ENCODE assay signal across 2 cellular contexts in genomic region chr5:6718161-6718681, GRCh38.
TF ChIP-seq lines count a peak whose summit lies in the region.

No MANE protein-coding gene starts in this region.

TF ChIP-seq in SK-N-SH, 30 proteins besides CTCF, POLR2A, EP300 and RAD21 (continued from another document):
- no peak for TF ChIP-seq REST (IDR thresholded peaks at IDR 0.05; ENCODE audit: low read depth, low read length)
- TF ChIP-seq NFIC (IDR thresholded peaks at IDR 0.05; ENCODE audit: borderline replicate concordance): no peak
- TF ChIP-seq, protein P1, sequence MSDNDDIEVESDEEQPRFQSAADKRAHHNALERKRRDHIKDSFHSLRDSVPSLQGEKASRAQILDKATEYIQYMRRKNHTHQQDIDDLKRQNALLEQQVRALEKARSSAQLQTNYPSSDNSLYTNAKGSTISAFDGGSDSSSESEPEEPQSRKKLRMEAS (IDR thresholded peaks at IDR 0.05; ENCODE audit: low read depth): no peak
- TF ChIP-seq YY1 (IDR thresholded peaks at IDR 0.05; ENCODE audit: low read depth): no peak
- no peak for TF ChIP-seq RXRA (IDR thresholded peaks at IDR 0.05; ENCODE audit: borderline replicate concordance, low read depth)
- TF ChIP-seq ZBTB33 (IDR thresholded peaks at IDR 0.05; ENCODE audit: borderline replicate concordance, low read depth): no peak
- TF ChIP-seq, protein P2, sequence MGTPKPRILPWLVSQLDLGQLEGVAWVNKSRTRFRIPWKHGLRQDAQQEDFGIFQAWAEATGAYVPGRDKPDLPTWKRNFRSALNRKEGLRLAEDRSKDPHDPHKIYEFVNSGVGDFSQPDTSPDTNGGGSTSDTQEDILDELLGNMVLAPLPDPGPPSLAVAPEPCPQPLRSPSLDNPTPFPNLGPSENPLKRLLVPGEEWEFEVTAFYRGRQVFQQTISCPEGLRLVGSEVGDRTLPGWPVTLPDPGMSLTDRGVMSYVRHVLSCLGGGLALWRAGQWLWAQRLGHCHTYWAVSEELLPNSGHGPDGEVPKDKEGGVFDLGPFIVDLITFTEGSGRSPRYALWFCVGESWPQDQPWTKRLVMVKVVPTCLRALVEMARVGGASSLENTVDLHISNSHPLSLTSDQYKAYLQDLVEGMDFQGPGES (IDR thresholded peaks at IDR 0.05; ENCODE audit: low read depth, low read length): no peak
- no peak for TF ChIP-seq GABPA (IDR thresholded peaks at IDR 0.05; ENCODE audit: low read depth)
- TF ChIP-seq RFX5 (IDR thresholded peaks at IDR 0.05; ENCODE audit: low read length): no peak
- no peak for TF ChIP-seq MXI1 (IDR thresholded peaks at IDR 0.05; ENCODE audit: low read depth, low read length)
- no peak for TF ChIP-seq TCF12 (IDR thresholded peaks at IDR 0.05)
- TF ChIP-seq GATA2 (CRISPR knock-in tag; IDR thresholded peaks at IDR 0.05): no peak
- TF ChIP-seq SMC3 (IDR thresholded peaks at IDR 0.05; ENCODE audit: low read depth, low read length): no peak

TF ChIP-seq in IMR-90, 13 proteins besides CTCF, POLR2A, EP300 and RAD21 (continued from another document):
- TF ChIP-seq ELK1 (IDR thresholded peaks at IDR 0.05; ENCODE audit: borderline replicate concordance, low read depth, low read length): no peak
- TF ChIP-seq RCOR1 (IDR thresholded peaks at IDR 0.05; ENCODE audit: insufficient replicate concordance, low read length): no peak
- TF ChIP-seq MXI1 (IDR thresholded peaks at IDR 0.05; ENCODE audit: borderline replicate concordance, low read depth, low read length): no peak
- no peak for TF ChIP-seq RFX5 (IDR thresholded peaks at IDR 0.05; ENCODE audit: low read depth, low read length)
- no peak for TF ChIP-seq CEBPB (IDR thresholded peaks at IDR 0.05; ENCODE audit: low read depth, low read length)
- TF ChIP-seq, protein P3, sequence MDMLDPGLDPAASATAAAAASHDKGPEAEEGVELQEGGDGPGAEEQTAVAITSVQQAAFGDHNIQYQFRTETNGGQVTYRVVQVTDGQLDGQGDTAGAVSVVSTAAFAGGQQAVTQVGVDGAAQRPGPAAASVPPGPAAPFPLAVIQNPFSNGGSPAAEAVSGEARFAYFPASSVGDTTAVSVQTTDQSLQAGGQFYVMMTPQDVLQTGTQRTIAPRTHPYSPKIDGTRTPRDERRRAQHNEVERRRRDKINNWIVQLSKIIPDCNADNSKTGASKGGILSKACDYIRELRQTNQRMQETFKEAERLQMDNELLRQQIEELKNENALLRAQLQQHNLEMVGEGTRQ (IDR thresholded peaks at IDR 0.05; ENCODE audit: low read depth, low read length): no peak
- TF ChIP-seq FOS (IDR thresholded peaks at IDR 0.05; ENCODE audit: low read depth, low read length): no peak
TF ChIP-seq in IMR-90: peak in this region for 0.
